3 cellular contexts compared by ENCODE assay signal in the genomic region with DNA sequence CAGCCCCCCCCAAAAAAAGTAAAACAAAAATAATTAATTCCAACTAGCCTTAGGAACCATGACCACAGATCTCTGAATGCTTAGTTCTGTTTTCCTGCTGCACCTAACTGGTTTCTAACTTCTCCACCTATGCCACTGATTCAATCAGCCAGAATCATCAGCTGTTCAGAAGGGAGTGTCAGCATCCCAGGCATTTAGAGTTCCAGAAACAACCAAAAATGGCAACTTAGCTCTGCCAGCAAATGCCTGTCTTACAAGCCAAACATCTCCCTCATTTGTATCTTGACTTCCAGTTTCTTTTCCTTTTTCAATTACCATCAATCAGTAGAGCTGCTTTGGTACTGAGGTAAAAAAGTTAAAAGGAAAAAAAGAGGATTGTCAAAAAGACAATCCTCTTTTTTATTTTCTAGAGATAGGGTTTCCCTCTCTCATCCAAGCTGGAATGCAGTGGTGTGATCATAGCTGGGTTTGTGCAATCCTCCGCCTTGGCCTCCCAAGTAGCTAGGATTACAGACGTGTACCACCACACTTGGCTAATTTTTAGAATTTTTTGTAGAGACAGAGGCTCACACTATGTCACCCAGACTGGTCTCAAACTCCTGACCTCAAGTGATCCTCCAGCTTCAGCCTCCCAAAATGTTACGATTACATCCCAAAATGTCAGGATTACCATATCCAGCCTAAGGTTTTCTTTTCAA.
TF ChIP-seq lines count a peak whose summit lies in the region.

No MANE protein-coding gene starts in this region.

TF ChIP-seq in GM23338, 12 proteins besides CTCF, POLR2A, EP300 and RAD21:
- TF ChIP-seq ZNF114 (CRISPR knock-in tag; IDR thresholded peaks at IDR 0.05) (no peak), STAT1 (IDR thresholded peaks at IDR 0.05; ENCODE audit: unreplicated experiment) (no peak)

TF ChIP-seq in endothelial cell of umbilical vein, 7 proteins besides CTCF, POLR2A, EP300 and RAD21:
- TF ChIP-seq EZH2 (IDR thresholded peaks at IDR 0.05; ENCODE audit: borderline replicate concordance, low read depth, low read length, severe bottlenecking) (no peak), MYC (IDR thresholded peaks at IDR 0.05; ENCODE audit: low read depth, low read length) (no peak), FOS (IDR thresholded peaks at IDR 0.05; ENCODE audit: borderline replicate concordance, insufficient read depth, low read length) (no peak), JUN (IDR thresholded peaks at IDR 0.05; ENCODE audit: borderline replicate concordance, insufficient read depth, insufficient read length, low read depth) (no peak), POLR2AphosphoS5 (IDR thresholded peaks at IDR 0.05; ENCODE audit: insufficient read depth, low read depth, low read length) (no peak), GATA2 (IDR thresholded peaks at IDR 0.05; ENCODE audit: insufficient read depth, insufficient read length, low read depth, low read length) (no peak)
- TF ChIP-seq, protein P1, sequence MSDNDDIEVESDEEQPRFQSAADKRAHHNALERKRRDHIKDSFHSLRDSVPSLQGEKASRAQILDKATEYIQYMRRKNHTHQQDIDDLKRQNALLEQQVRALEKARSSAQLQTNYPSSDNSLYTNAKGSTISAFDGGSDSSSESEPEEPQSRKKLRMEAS (IDR thresholded peaks at IDR 0.05; ENCODE audit: insufficient read depth, insufficient read length): no peak
TF ChIP-seq in endothelial cell of umbilical vein: peak in this region for 0.

TF ChIP-seq in SK-N-SH treated with all-trans-retinoic acid at 6 μM for 48 hours, 23 proteins besides CTCF, POLR2A, EP300 and RAD21:
- no peak for TF ChIP-seq ZNF8 (CRISPR knock-in tag; IDR thresholded peaks at IDR 0.05)
- TF ChIP-seq ISL1 (CRISPR knock-in tag; IDR thresholded peaks at IDR 0.05): no peak
- no peak for TF ChIP-seq GLIS3 (CRISPR knock-in tag; IDR thresholded peaks at IDR 0.05)
- TF ChIP-seq, protein P2, sequence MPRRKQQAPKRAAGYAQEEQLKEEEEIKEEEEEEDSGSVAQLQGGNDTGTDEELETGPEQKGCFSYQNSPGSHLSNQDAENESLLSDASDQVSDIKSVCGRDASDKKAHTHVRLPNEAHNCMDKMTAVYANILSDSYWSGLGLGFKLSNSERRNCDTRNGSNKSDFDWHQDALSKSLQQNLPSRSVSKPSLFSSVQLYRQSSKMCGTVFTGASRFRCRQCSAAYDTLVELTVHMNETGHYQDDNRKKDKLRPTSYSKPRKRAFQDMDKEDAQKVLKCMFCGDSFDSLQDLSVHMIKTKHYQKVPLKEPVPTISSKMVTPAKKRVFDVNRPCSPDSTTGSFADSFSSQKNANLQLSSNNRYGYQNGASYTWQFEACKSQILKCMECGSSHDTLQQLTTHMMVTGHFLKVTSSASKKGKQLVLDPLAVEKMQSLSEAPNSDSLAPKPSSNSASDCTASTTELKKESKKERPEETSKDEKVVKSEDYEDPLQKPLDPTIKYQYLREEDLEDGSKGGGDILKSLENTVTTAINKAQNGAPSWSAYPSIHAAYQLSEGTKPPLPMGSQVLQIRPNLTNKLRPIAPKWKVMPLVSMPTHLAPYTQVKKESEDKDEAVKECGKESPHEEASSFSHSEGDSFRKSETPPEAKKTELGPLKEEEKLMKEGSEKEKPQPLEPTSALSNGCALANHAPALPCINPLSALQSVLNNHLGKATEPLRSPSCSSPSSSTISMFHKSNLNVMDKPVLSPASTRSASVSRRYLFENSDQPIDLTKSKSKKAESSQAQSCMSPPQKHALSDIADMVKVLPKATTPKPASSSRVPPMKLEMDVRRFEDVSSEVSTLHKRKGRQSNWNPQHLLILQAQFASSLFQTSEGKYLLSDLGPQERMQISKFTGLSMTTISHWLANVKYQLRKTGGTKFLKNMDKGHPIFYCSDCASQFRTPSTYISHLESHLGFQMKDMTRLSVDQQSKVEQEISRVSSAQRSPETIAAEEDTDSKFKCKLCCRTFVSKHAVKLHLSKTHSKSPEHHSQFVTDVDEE (CRISPR knock-in tag; IDR thresholded peaks at IDR 0.05): no peak
- no peak for TF ChIP-seq SNAI2 (CRISPR knock-in tag; IDR thresholded peaks at IDR 0.05)
- no peak for TF ChIP-seq ZC3H10 (CRISPR knock-in tag; IDR thresholded peaks at IDR 0.05)
- no peak for TF ChIP-seq RARB (CRISPR knock-in tag; IDR thresholded peaks at IDR 0.05)
